In the genomic region with DNA sequence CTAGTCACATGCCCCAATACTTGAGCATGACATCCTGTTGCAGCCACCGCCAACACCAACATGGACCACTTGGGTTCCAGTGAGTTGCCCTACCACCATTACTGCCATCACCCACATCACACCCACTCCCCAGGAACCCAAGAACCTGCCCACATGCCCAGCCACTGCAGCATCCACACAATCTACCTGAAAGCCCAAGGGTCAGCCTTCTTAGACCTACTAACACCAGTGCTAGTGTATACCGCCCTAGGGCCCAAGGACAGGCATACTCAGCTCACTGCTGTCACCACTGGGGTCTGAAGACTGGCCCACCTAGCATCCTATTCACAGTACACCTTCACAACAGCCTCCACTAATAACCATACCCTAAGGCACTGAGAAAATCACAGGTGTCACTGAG, we compare ENCODE assay signal across 18 cellular contexts.
DNase-seq lines count a peak whose midpoint lies in the region; ATAC-seq lines count a peak whose summit lies in the region.
"Had no signal": no experiment of that assay in that cellular context is flagged by ENCODE, and none has a peak within 500 bp of the region (broad histone marks: within the 10 kb centered on the region; RNA-seq: fewer than 3 reads in every experiment).

No MANE protein-coding gene starts in this region.

- H4K91ac ChIP-seq in trophoblast cell (ENCODE audit: low read depth, low read length): no peak overlapping the region

- H3K27me3 Mint-ChIP-seq in activated CD8-positive, alpha-beta memory T cell treated with anti-CD3 and anti-CD28 coated beads, Interleukin-2, amount 10 ng/mL, durations not matched to agents 7 days and 5 days: peaks cover under 1% of the 10 kb centered on the region
- peaks cover 0 to 4% (median 0%) of the 10 kb centered on the region in 3 donors for H3K27me3 Mint-ChIP-seq in immature natural killer cell (ENCODE audit: low read depth in 3 of 3)
- H3K27me3 Mint-ChIP-seq: CD4-positive, CD25-positive, alpha-beta regulatory T cell had no signal

- peaks cover 0 to under 1% of the 10 kb centered on the region in 2 experiments for H3K4me1 ChIP-seq in trophoblast cell (ENCODE audit: control insufficient read depth in 1 of 2, insufficient read depth in 2 of 2, low read length in 2 of 2)
- H3K4me1 ChIP-seq: SJSA1 had no signal

- no peaks in the 10 kb centered on the region for H3K79me1 ChIP-seq in trophoblast cell (ENCODE audit: low read length)

- peaks cover 9% of the 10 kb centered on the region for H3K9me3 ChIP-seq in trophoblast cell (ENCODE audit: insufficient read depth, low read depth, low read length)
- H3K9me3 ChIP-seq: SJSA1 had no signal

- no peak overlapping the region for H2BK120ac ChIP-seq in trophoblast cell (ENCODE audit: insufficient read depth, low read length, poor library complexity)

- H2AFZ ChIP-seq in trophoblast cell (ENCODE audit: insufficient read depth, low read length, poor library complexity): no peak overlapping the region

- no peak overlapping the region for H3K4ac ChIP-seq in trophoblast cell (ENCODE audit: low read depth, low read length)

- CTCF ChIA-PET in activated CD8-positive, alpha-beta memory T cell treated with anti-CD3 and anti-CD28 coated beads, Interleukin-2, amount 10 ng/mL, durations not matched to agents 7 days and 5 days (lab: Charles Lee): no interaction called here

- peaks cover 2% of the 10 kb centered on the region for H3K9me3 Mint-ChIP-seq in activated CD8-positive, alpha-beta memory T cell treated with anti-CD3 and anti-CD28 coated beads, Interleukin-2, amount 10 ng/mL, durations not matched to agents 7 days and 5 days (ENCODE audit: low read depth)
- H3K9me3 Mint-ChIP-seq in immature natural killer cell: no peaks in the 10 kb centered on the region

- no peak overlapping the region for H4K8ac ChIP-seq in trophoblast cell (ENCODE audit: low read depth, low read length)

- no peaks in the 10 kb centered on the region for H3K4me1 Mint-ChIP-seq in activated CD8-positive, alpha-beta memory T cell treated with anti-CD3 and anti-CD28 coated beads, Interleukin-2, amount 10 ng/mL, durations not matched to agents 7 days and 5 days
- H3K4me1 Mint-ChIP-seq in immature natural killer cell: no peaks in the 10 kb centered on the region
- H3K4me1 Mint-ChIP-seq: CD4-positive, CD25-positive, alpha-beta regulatory T cell had no signal

- H3K9ac ChIP-seq in trophoblast cell (ENCODE audit: low read length): peak overlapping the region; percentile 67

- no peak for ATAC-seq in activated CD8-positive, alpha-beta memory T cell treated with anti-CD3 and anti-CD28 coated beads, Interleukin-2, amount 10 ng/mL, durations not matched to agents 7 days and 5 days

- H3K36me3 Mint-ChIP-seq in activated CD8-positive, alpha-beta memory T cell treated with anti-CD3 and anti-CD28 coated beads, Interleukin-2, amount 10 ng/mL, durations not matched to agents 7 days and 5 days: no peaks in the 10 kb centered on the region
- peaks cover 11 to 60% (median 36%) of the 10 kb centered on the region in 3 donors for H3K36me3 Mint-ChIP-seq in immature natural killer cell
- H3K36me3 Mint-ChIP-seq: CD4-positive, CD25-positive, alpha-beta regulatory T cell had no signal

- H3K23ac ChIP-seq in trophoblast cell (ENCODE audit: low read length): no peak overlapping the region

- H4K12ac ChIP-seq in trophoblast cell (ENCODE audit: low read depth, low read length): no peak overlapping the region

- no peak overlapping the region for H3K18ac ChIP-seq in trophoblast cell (ENCODE audit: low read length)

- in situ Hi-C loops in ACHN (cut with HindIII; ENCODE audit: low pct_ligation_motif_present, low pct_unique_long_range_greater_than_20kb, low sequenced_read_pairs): no loop called here

- no peak overlapping the region for H2AK5ac ChIP-seq in trophoblast cell (ENCODE audit: low read length)

- WGBS in trophoblast cell (ENCODE audit: extremely low coverage, insufficient coverage, insufficient read length): no CpG with 5 or more reads among the region's 2 CpGs

- no peak overlapping the region for H3K4me3 ChIP-seq in trophoblast cell (ENCODE audit: low read depth, low read length)
- H3K4me3 ChIP-seq: SJSA1 had no signal

- no peak overlapping the region for H3K27ac ChIP-seq in trophoblast cell (ENCODE audit: low read depth, low read length)
- H3K27ac ChIP-seq: SJSA1 had no signal

- H3K4me3 Mint-ChIP-seq in activated CD8-positive, alpha-beta memory T cell treated with anti-CD3 and anti-CD28 coated beads, Interleukin-2, amount 10 ng/mL, durations not matched to agents 7 days and 5 days: no peak overlapping the region
- H3K4me3 Mint-ChIP-seq in immature natural killer cell: no peak overlapping the region
- H3K4me3 Mint-ChIP-seq: CD4-positive, CD25-positive, alpha-beta regulatory T cell had no signal

- no peak overlapping the region for H3K27ac Mint-ChIP-seq in activated CD8-positive, alpha-beta memory T cell treated with anti-CD3 and anti-CD28 coated beads, Interleukin-2, amount 10 ng/mL, durations not matched to agents 7 days and 5 days
- H3K27ac Mint-ChIP-seq in immature natural killer cell: peak overlapping the region in 4 of 6 donors; percentile 40 to 80 (median 62)
- H3K27ac Mint-ChIP-seq: CD4-positive, CD25-positive, alpha-beta regulatory T cell had no signal

- H3K4me2 ChIP-seq in trophoblast cell (ENCODE audit: low read length): no peak overlapping the region

- H3K27me3 ChIP-seq in trophoblast cell (ENCODE audit: insufficient read depth, low read length): no peaks in the 10 kb centered on the region
- H3K27me3 ChIP-seq: SJSA1 had no signal

- peak; percentile 22 for DNase-seq in activated CD8-positive, alpha-beta memory T cell treated with anti-CD3 and anti-CD28 coated beads, Interleukin-2, amount 10 ng/mL, durations not matched to agents 7 days and 5 days
- DNase-seq in activated CD8-positive, alpha-beta memory T cell treated with anti-CD3 and anti-CD28 coated beads, Interleukin-2, amount 50 U/mL, for 48 hours: no peak
- DNase-seq in immature natural killer cell (no peak), trophoblast cell (no peak), AML-193 (lab: John Stamatoyannopoulos, UW) (no peak), ACHN (no peak)
- DNase-seq in effector CD4-positive, alpha-beta T cell: no peak
- DNase-seq: 8988T; CD4-positive, CD25-positive, alpha-beta regulatory T cell; COR-L47; DMS79; Karpas-422; MV-4-11; NCI-H1105 treated with DMSO at 0.1 percent for 48 hours; NCI-H2029 treated with DMSO at 0.1 percent for 48 hours; NCI-H345; NCI-H524 treated with DMSO at 0.1 percent for 48 hours had no signal

- H3K79me2 ChIP-seq in trophoblast cell (ENCODE audit: control insufficient read depth, insufficient read depth, low read length, poor library complexity): no peaks in the 10 kb centered on the region

- H3K36me3 ChIP-seq in trophoblast cell (ENCODE audit: control insufficient read depth in 1 of 2, insufficient read depth in 2 of 2, low read length in 2 of 2): no peaks in the 10 kb centered on the region
- H3K36me3 ChIP-seq: SJSA1 had no signal

- H2BK5ac ChIP-seq in trophoblast cell (ENCODE audit: low read depth, low read length, poor library complexity): no peak overlapping the region

- no peak overlapping the region for H2BK12ac ChIP-seq in trophoblast cell (ENCODE audit: low read length)

- no peak overlapping the region for H3K14ac ChIP-seq in trophoblast cell (ENCODE audit: low read length)
